Comparison of ENCODE assay signal across 6 cellular contexts in the genomic region with DNA sequence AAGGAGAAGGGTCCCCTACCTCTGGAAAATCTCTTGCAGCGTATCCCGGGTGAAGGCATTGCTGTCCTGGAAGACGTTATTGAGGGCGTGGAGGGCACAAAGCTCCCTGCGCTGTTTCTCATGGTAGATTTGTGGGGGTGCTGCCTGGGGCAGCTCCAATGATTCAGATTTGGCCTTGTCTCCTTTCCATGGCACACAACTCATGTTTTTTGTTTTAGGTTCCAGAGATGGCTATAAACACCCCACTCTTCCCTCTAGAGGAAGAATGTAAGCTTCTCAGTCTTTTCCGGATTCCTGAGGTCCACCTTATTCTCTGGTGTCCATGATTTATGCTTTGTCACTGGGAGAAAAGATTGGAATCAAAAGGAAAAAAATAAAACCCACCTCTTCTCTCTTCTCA. TPM values are rescaled to one million over a fixed set of nuclear protein-coding genes. Genes with fewer than 3 reads are reported as not detected.
DNase-seq lines count a peak whose midpoint lies in the region; ATAC-seq and TF ChIP-seq lines count a peak whose summit lies in the region.

No MANE protein-coding gene starts in this region.

- peaks cover 23 to 63% (median 52%) of the 10 kb centered on the region in 12 donors for H3K4me1 ChIP-seq in heart left ventricle

- H3K27ac ChIP-seq in heart left ventricle, result peak overlapping the region; percentile 95 to 99 (median 98)

- intact Hi-C loops in heart left ventricle (cut with DNase I), result loop anchor here in 3 of 10 donors (2.0 to 10.0 kb wide), 3 partner anchors 17 to 645 kb away; a partner anchor contains a TSS
- intact Hi-C loops in left ventricle myocardium superior (cut with micrococcal nuclease), result no loop called here

- peak overlapping the region; percentile 92 for H3K4me3 Mint-ChIP-seq in stimulated activated memory B cell treated with anti-CD40 and anti-IgM and Interleukin-4, amounts not matched to agents 10 μg/mL and 1 μg/mL and 100 μg/mL, for 72 hours

- H3K27me3 ChIP-seq in heart left ventricle, result no peaks in the 10 kb centered on the region

- peaks cover 19% of the 10 kb centered on the region for H3K36me3 Mint-ChIP-seq in stimulated activated memory B cell treated with anti-CD40 and anti-IgM and Interleukin-4, amounts not matched to agents 10 μg/mL and 1 μg/mL and 100 μg/mL, for 72 hours

- no peaks in the 10 kb centered on the region for H3K27me3 Mint-ChIP-seq in stimulated activated memory B cell treated with anti-CD40 and anti-IgM and Interleukin-4, amounts not matched to agents 10 μg/mL and 1 μg/mL and 100 μg/mL, for 72 hours

- peaks cover 0 to 10% (median 0%) of the 10 kb centered on the region in 9 donors for H3K36me3 ChIP-seq in heart left ventricle

- TF ChIP-seq POLR2A in heart left ventricle (IDR thresholded peaks at IDR 0.05), result no peak

- no peaks in the 10 kb centered on the region for H3K9me3 Mint-ChIP-seq in stimulated activated memory B cell treated with anti-CD40 and anti-IgM and Interleukin-4, amounts not matched to agents 10 μg/mL and 1 μg/mL and 100 μg/mL, for 72 hours

- H3K27ac Mint-ChIP-seq in stimulated activated memory B cell treated with anti-CD40 and anti-IgM and Interleukin-4, amounts not matched to agents 10 μg/mL and 1 μg/mL and 100 μg/mL, for 72 hours, result peak overlapping the region; percentile 98

- DNase-seq in heart left ventricle, result no peak
- no peak for DNase-seq in left ventricle myocardium superior
- DNase-seq in fibroblast of gingiva (ENCODE audit: low read depth), result peak; percentile 42
- DNase-seq in DMS 273 (lab: John Stamatoyannopoulos, UW; ENCODE audit: unreplicated experiment), result no peak

- ATAC-seq in heart left ventricle (no peak), left ventricle myocardium superior (no peak), GM21423 (IDR thresholded peaks at IDR 0.05; ENCODE audit: unreplicated experiment) (no peak)
- ATAC-seq in stimulated activated memory B cell treated with anti-CD40 and anti-IgM and Interleukin-4, amounts not matched to agents 10 μg/mL and 1 μg/mL and 100 μg/mL, for 72 hours, result no peak

- peaks cover 55% of the 10 kb centered on the region for H3K4me1 Mint-ChIP-seq in stimulated activated memory B cell treated with anti-CD40 and anti-IgM and Interleukin-4, amounts not matched to agents 10 μg/mL and 1 μg/mL and 100 μg/mL, for 72 hours

- WGBS in heart left ventricle, 4 donors, result 4 to 19% (median 13%) methylated on average over 6 of the region's 6 CpGs

- no peak for TF ChIP-seq CTCF in heart left ventricle (IDR thresholded peaks at IDR 0.05)

- peak overlapping the region; percentile 57 to 94 (median 76) for H3K4me3 ChIP-seq in heart left ventricle

- no peaks in the 10 kb centered on the region for H3K9me3 ChIP-seq in heart left ventricle

RNA-seq across cellular contexts. Expression of a gene that starts 1.0 kb away (rescaled TPM):
- total RNA-seq in heart left ventricle (10 to 100 TPM; 14.7 to 34.0 (median 22.8) TPM), left ventricle myocardium superior (17.8 TPM)
- 10 to 100 TPM in 1 of 2 donors, 1 to 10 TPM in 1; 7.8 to 33.9 TPM for polyA plus RNA-seq in heart left ventricle

RNA-seq across cellular contexts. Expression of a gene that starts 6.0 kb away (rescaled TPM):
- total RNA-seq in heart left ventricle (10 to 100 TPM; 23.7 to 45.3 (median 28.1) TPM), left ventricle myocardium superior (36.5 TPM)
- polyA plus RNA-seq in heart left ventricle, result 10 to 100 TPM; 15.6 to 21.6 TPM

RNA-seq across cellular contexts. Expression of a gene that starts 18.0 kb away (rescaled TPM):
- total RNA-seq in heart left ventricle (10 to 100 TPM; 37.1 to 82.1 (median 71.6) TPM), left ventricle myocardium superior (65.5 TPM)
- polyA plus RNA-seq in heart left ventricle, result 10 to 100 TPM; 32.3 to 45.6 TPM

RNA-seq across cellular contexts. Expression of a gene that starts 43.3 kb away (rescaled TPM):
- total RNA-seq in heart left ventricle (10 to 100 TPM; 24.1 to 47.1 (median 37.9) TPM), left ventricle myocardium superior (32.6 TPM)
- polyA plus RNA-seq in heart left ventricle, result 10 to 100 TPM; 43.7 to 71.7 TPM

RNA-seq across cellular contexts. Expression of a gene that starts 43.6 kb away (rescaled TPM):
- total RNA-seq in heart left ventricle (1 to 10 TPM in 2 of 9 donors, under 1 TPM in 7; 0.16 to 1.0 (median 0.36) TPM), left ventricle myocardium superior (0.20 TPM)
- polyA plus RNA-seq in heart left ventricle, result under 1 TPM; 0.30 to 0.38 TPM
